30 cellular contexts compared by ENCODE assay signal in genomic region chr16:79540825-79541595, GRCh38.
"Had no signal": no experiment of that assay in that cellular context is flagged by ENCODE, and none has a peak within 500 bp of the region (broad histone marks: within the 10 kb centered on the region; RNA-seq: fewer than 3 reads in every experiment).

No MANE protein-coding gene starts in this region.

- H3K27me3 ChIP-seq: neutrophil, pancreas, right lobe of liver, sigmoid colon, spleen, suprapubic skin, testis, tibial nerve, upper lobe of left lung, uterus had no signal

- ATAC-seq: naive thymus-derived CD8-positive, alpha-beta T cell; natural killer cell treated with Interleukin-12 subunit alpha and Interleukin-12 subunit beta and Interleukin-15 and Interleukin-18, amount 100 ng/mL, for 72 hours; pancreas; stimulated activated memory B cell treated with anti-CD40 and anti-IgM and Interleukin-4, amounts not matched to agents 10 μg/mL and 1 μg/mL and 100 μg/mL, for 72 hours; stimulated activated naive CD8-positive, alpha-beta T cell treated with anti-CD3 and anti-CD28 coated beads, Interleukin-15, amount 100 ng/mL, for 72 hours; stimulated activated naive CD8-positive, alpha-beta T cell treated with anti-CD3 and anti-CD28 coated beads, Interleukin-15, Interleukin-2, amounts not matched to agents 100 U/mL and 50 U/mL, for 24 hours had no signal

- H3K27me3 Mint-ChIP-seq: stimulated activated memory B cell treated with anti-CD40 and anti-IgM and Interleukin-4, amounts not matched to agents 10 μg/mL and 1 μg/mL and 100 μg/mL, for 72 hours; stimulated activated naive CD8-positive, alpha-beta T cell treated with anti-CD3 and anti-CD28 coated beads, Interleukin-15, amount 100 ng/mL, for 72 hours had no signal

- H3K4me1 Mint-ChIP-seq: naive B cell; naive thymus-derived CD8-positive, alpha-beta T cell; nephron progenitor cell; neural crest cell; stimulated activated memory B cell treated with anti-CD40 and anti-IgM and Interleukin-4, amounts not matched to agents 10 μg/mL and 1 μg/mL and 100 μg/mL, for 72 hours; stimulated activated naive CD8-positive, alpha-beta T cell treated with anti-CD3 and anti-CD28 coated beads, Interleukin-15, amount 100 ng/mL, for 72 hours had no signal

- H3K9me3 Mint-ChIP-seq: naive B cell; naive thymus-derived CD8-positive, alpha-beta T cell; natural killer cell treated with Interleukin-12 subunit alpha and Interleukin-12 subunit beta and Interleukin-15 and Interleukin-18, amount 100 ng/mL, for 72 hours; nephron progenitor cell; neural crest cell; stimulated activated memory B cell treated with anti-CD40 and anti-IgM and Interleukin-4, amounts not matched to agents 10 μg/mL and 1 μg/mL and 100 μg/mL, for 72 hours; stimulated activated naive CD8-positive, alpha-beta T cell treated with anti-CD3 and anti-CD28 coated beads, Interleukin-15, amount 100 ng/mL, for 72 hours had no signal

- H3K36me3 Mint-ChIP-seq: naive B cell; naive thymus-derived CD8-positive, alpha-beta T cell; natural killer cell treated with Interleukin-12 subunit alpha and Interleukin-12 subunit beta and Interleukin-15 and Interleukin-18, amount 100 ng/mL, for 72 hours; stimulated activated memory B cell treated with anti-CD40 and anti-IgM and Interleukin-4, amounts not matched to agents 10 μg/mL and 1 μg/mL and 100 μg/mL, for 72 hours had no signal

- H3K9me3 ChIP-seq: neutrophil, pancreas, prostate gland, right lobe of liver, sigmoid colon, spleen, suprapubic skin, testis, tibial nerve, upper lobe of left lung, uterus had no signal

- H3K36me3 ChIP-seq: neutrophil, pancreas, prostate gland, right lobe of liver, sigmoid colon, spleen, suprapubic skin, tibial nerve, upper lobe of left lung, uterus had no signal

- H3K4me1 ChIP-seq: pancreas, prostate gland, sigmoid colon, suprapubic skin, tibial nerve, upper lobe of left lung, uterus had no signal

- DNase-seq: naive B cell; naive thymus-derived CD8-positive, alpha-beta T cell; nephron progenitor cell; pancreas; right cardiac atrium; right lobe of liver; sigmoid colon; spleen; stimulated activated CD4-positive, alpha-beta T cell treated with anti-CD3 and anti-CD28 coated beads, Interleukin-12 subunit alpha, Interleukin-12 subunit beta, amount 100 ng/mL, for 4 hours; stimulated activated CD4-positive, alpha-beta T cell treated with anti-CD3 and anti-CD28 coated beads, Interleukin-1b, Interleukin-23, amount 100 ng/mL, for 48 hours; stimulated activated CD4-positive, alpha-beta T cell treated with anti-CD3 and anti-CD28 coated beads, Interleukin-4, amount 100 ng/mL, for 1 hour; stimulated activated CD4-positive, alpha-beta T cell treated with anti-CD3 and anti-CD28 coated beads, Interleukin-4, amount 100 ng/mL, for 4 hours; stimulated activated CD8-positive, alpha-beta memory T cell treated with anti-CD3 and anti-CD28 coated beads, Interleukin-4, amount 100 ng/mL, for 48 hours; stimulated activated naive CD4-positive, alpha-beta T cell; stimulated activated naive CD8-positive, alpha-beta T cell treated with anti-CD3 and anti-CD28 coated beads, Interleukin-15, amount 100 ng/mL, for 72 hours; stimulated activated naive CD8-positive, alpha-beta T cell treated with anti-CD3 and anti-CD28 coated beads, Interleukin-15, Interleukin-2, amounts not matched to agents 100 U/mL and 50 U/mL, for 24 hours; substantia nigra; testis; trophoblast cell; upper lobe of left lung; uterus had no signal

- H3K4me3 ChIP-seq: pancreas, prostate gland, sigmoid colon, skin epidermis, smooth muscle cell, spleen, suprapubic skin, testis, tibial nerve, upper lobe of left lung, uterus had no signal

- H3K27ac ChIP-seq: neutrophil, pancreas, prostate gland, right lobe of liver, skin epidermis, suprapubic skin, testis, uterus had no signal

- H3K27ac Mint-ChIP-seq: naive B cell; naive thymus-derived CD8-positive, alpha-beta T cell; natural killer cell treated with Interleukin-12 subunit alpha and Interleukin-12 subunit beta and Interleukin-15 and Interleukin-18, amount 100 ng/mL, for 72 hours; nephron progenitor cell; stimulated activated memory B cell treated with anti-CD40 and anti-IgM and Interleukin-4, amounts not matched to agents 10 μg/mL and 1 μg/mL and 100 μg/mL, for 72 hours had no signal

- H3K4me3 Mint-ChIP-seq: naive B cell; naive thymus-derived CD8-positive, alpha-beta T cell; natural killer cell treated with Interleukin-12 subunit alpha and Interleukin-12 subunit beta and Interleukin-15 and Interleukin-18, amount 100 ng/mL, for 72 hours; nephron progenitor cell; neural crest cell; stimulated activated memory B cell treated with anti-CD40 and anti-IgM and Interleukin-4, amounts not matched to agents 10 μg/mL and 1 μg/mL and 100 μg/mL, for 72 hours; stimulated activated naive CD8-positive, alpha-beta T cell treated with anti-CD3 and anti-CD28 coated beads, Interleukin-15, amount 100 ng/mL, for 72 hours had no signal
